ENCODE assay signal across 8 cellular contexts in genomic region chr21:38806153-38806941, GRCh38. TPM values are rescaled to one million over a fixed set of nuclear protein-coding genes. Genes with fewer than 3 reads are reported as not detected.
DNase-seq lines count a peak whose midpoint lies in the region; ATAC-seq and TF ChIP-seq lines count a peak whose summit lies in the region.

No MANE protein-coding gene starts in this region.

- H3K4me3 Mint-ChIP-seq in T-cell, result peak overlapping the region; percentile 78 to 95 (median 91)
- H3K4me3 Mint-ChIP-seq in MCF 10A (ENCODE audit: unreplicated experiment), result peak overlapping the region; percentile 97

- no peak for TF ChIP-seq CTCF in MCF 10A (IDR thresholded peaks at IDR 0.05; ENCODE audit: unreplicated experiment)

- BruUV-seq in MCF 10A (replicated peaks; lab: Mats Ljungman, UMichigan), result no TSS peak

- ATAC-seq in HG02981 (IDR thresholded peaks at IDR 0.05; ENCODE audit: unreplicated experiment) (peak; percentile 22), T-cell (replicated peaks in 1 of 4) (peak; percentile 49 to 66 (median 52)), left lobe of liver (peak; percentile 5), HG03196 (IDR thresholded peaks at IDR 0.05; ENCODE audit: unreplicated experiment) (no peak)

- intact Hi-C loops in MCF 10A (cut with micrococcal nuclease), result loop anchor here (5.0 to 10.0 kb wide), 2 partner anchors 106 to 142 kb away; no protein-coding TSS in a partner anchor

- H3K27me3 Mint-ChIP-seq in T-cell (no peaks in the 10 kb centered on the region), MCF 10A (ENCODE audit: insufficient read depth, unreplicated experiment) (no peaks in the 10 kb centered on the region)

- H3K4me1 Mint-ChIP-seq in T-cell (peaks cover 30 to 38% (median 36%) of the 10 kb centered on the region in 3 donors), MCF 10A (ENCODE audit: insufficient read depth, unreplicated experiment) (peaks cover 26% of the 10 kb centered on the region)

- H3K9me3 Mint-ChIP-seq in T-cell, result no peaks in the 10 kb centered on the region
- H3K9me3 Mint-ChIP-seq in MCF 10A (ENCODE audit: unreplicated experiment), result no peaks in the 10 kb centered on the region

- POLR2A ChIA-PET in T-cell (lab: Charles Lee) (interaction anchor here in 1 of 2 donors (0.6 kb wide), 1 partner anchor 51 kb away, joined by 9 read pairs; no protein-coding TSS in a partner anchor), MCF 10A (lab: Yijun Ruan, JAX) (interaction anchor here (0.7 to 11.6 kb wide), 30 partner anchors 9 to 367 kb away, joined by 3 to 188 read pairs (median 7); no protein-coding TSS in a partner anchor)

- H3K36me3 Mint-ChIP-seq in T-cell, result peaks cover 7% of the 10 kb centered on the region
- H3K36me3 Mint-ChIP-seq in MCF 10A (ENCODE audit: insufficient read depth, unreplicated experiment), result peaks cover 50% of the 10 kb centered on the region

- H3K27ac Mint-ChIP-seq in T-cell (peak overlapping the region; percentile 78 to 89), MCF 10A (ENCODE audit: low read depth, unreplicated experiment) (peak overlapping the region; percentile 98)

- DNase-seq in DMS 273 (lab: John Stamatoyannopoulos, UW; ENCODE audit: unreplicated experiment) (peak; percentile 61), DMS 273 treated with DMSO at 0.1 percent for 48 hours (lab: John Stamatoyannopoulos, UW) (no peak), T-cell (peak in 30 of 34 experiments; percentile 6 to 47 (median 24)), MCF 10A (ENCODE audit: unreplicated experiment) (no peak), left lobe of liver (ENCODE audit: low spot score) (peak; percentile 65)
- peak; percentile 55 for DNase-seq in stimulated activated CD8-positive, alpha-beta memory T cell treated with anti-CD3 and anti-CD28 coated beads, Interleukin-4, amount 100 ng/mL, for 48 hours

- CTCF ChIA-PET in T-cell (lab: Charles Lee) (no interaction called here), MCF 10A (lab: Yijun Ruan, JAX) (interaction anchor here (0.6 to 1.0 kb wide), 2 partner anchors 36 to 94 kb away, joined by 3 to 4 read pairs; no protein-coding TSS in a partner anchor)

RNA-seq across cellular contexts. Expression of gene ETS2, which starts 0.6 kb away (rescaled TPM):
- total RNA-seq in T-cell, result 10 to 100 TPM; 12.3 to 17.3 (median 16.5) TPM
- 109 and 126 TPM in 2 replicates for total RNA-seq in MCF 10A (2022)
- 40.9 TPM for total RNA-seq in left lobe of liver

Comparison
In these comparisons a context has a peak if more than half of its experiments do, and no peak if none do; other contexts are left out.
1. DNase-seq: peak in DMS 273 (single experiment), T-cell (30 of 34), left lobe of liver (single experiment) and stimulated activated CD8-positive, alpha-beta memory T cell treated with anti-CD3 and anti-CD28 coated beads, Interleukin-4, amount 100 ng/mL, for 48 hours (single experiment); none in DMS 273 treated with DMSO at 0.1 percent for 48 hours (single experiment) and MCF 10A (single experiment).